In the genomic region with DNA sequence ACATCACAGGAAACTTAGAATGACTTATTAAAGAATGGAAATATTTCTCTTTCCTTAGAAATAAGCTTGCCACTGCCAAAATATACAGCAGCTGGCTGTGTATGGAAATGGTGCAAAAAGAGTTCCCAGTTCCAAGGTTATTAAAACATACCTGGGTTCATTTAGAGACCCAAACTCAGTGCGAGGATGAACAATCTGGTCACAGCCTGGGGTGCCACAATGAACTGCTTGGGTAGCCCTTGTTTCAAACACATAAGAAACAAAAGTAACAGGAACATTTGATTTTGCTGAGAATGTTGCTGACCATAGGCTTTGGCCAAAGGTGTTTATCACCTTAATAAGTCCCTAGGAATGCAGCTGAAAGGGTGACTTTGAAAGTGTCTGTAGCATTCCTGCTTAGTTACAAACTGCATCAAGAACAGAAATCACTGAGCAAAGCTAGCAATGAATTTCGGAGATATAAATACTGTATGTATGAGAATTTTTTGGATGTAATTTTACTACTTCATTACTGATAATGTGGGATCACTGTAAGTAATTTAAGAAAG, we compare ENCODE assay signal across 20 cellular contexts.
DNase-seq lines count a peak whose midpoint lies in the region; ATAC-seq, FAIRE-seq and TF ChIP-seq lines count a peak whose summit lies in the region.
"Had no signal": no experiment of that assay in that cellular context is flagged by ENCODE, and none has a peak within 500 bp of the region (broad histone marks: within the 10 kb centered on the region; RNA-seq: fewer than 3 reads in every experiment).

No MANE protein-coding gene starts in this region.

- DNase-seq in Right ventricle myocardium superior (no peak), right atrium auricular region (ENCODE audit: low spot score) (no peak), endothelial cell of umbilical vein (ENCODE audit: low read depth, low spot score) (no peak), retinal pigment epithelial cell (ENCODE audit: low read depth) (peak; percentile 21)
- no peak for DNase-seq in activated T-cell treated with anti-CD3 and anti-CD28 coated beads, Interleukin-2, amount 50 U/mL, for 1 hour
- DNase-seq in activated CD4-positive, alpha-beta T cell treated with anti-CD3 and anti-CD28 coated beads for 36 hours = no peak
- DNase-seq in activated T-helper 2 cell treated with anti-CD3 and anti-CD28 coated beads, Interferon-gamma antibody, Interleukin-2, Interleukin-4, amounts not matched to agents 10 μg/mL and 5 μg/mL and 100 μg/mL, durations not matched to agents 14 hours and 24 hours and 36 hours (ENCODE audit: low spot score) = no peak
- DNase-seq: 8988T, Calu3, DND-41, Karpas-422, NCI-H1092 treated with DMSO at 0.1 percent for 48 hours, NCI-H1436, NCI-H187, NCI-H2081 treated with DMSO at 0.1 percent for 48 hours, NCI-H2171, NCI-H510A, RPMI8226 had no signal

- no peak for TF ChIP-seq POLR2A in endothelial cell of umbilical vein (IDR thresholded peaks at IDR 0.05; ENCODE audit: low read depth, low read length)

- H3K4me1 ChIP-seq in right atrium auricular region (peaks cover 0 to 14% of the 10 kb centered on the region in 2 donors), endothelial cell of umbilical vein (ENCODE audit: control insufficient read depth, extremely low read depth, insufficient read depth, low read length) (peaks cover 11% of the 10 kb centered on the region)

- H3K27me3 ChIP-seq in right atrium auricular region (no peaks in the 10 kb centered on the region), endothelial cell of umbilical vein (ENCODE audit: control insufficient read depth in 2 of 2, insufficient read depth in 2 of 2, low read length in 2 of 2) (no peaks in the 10 kb centered on the region)

- no peak overlapping the region for H3K27ac Mint-ChIP-seq in activated CD4-positive, alpha-beta T cell treated with anti-CD3 and anti-CD28 coated beads for 36 hours
- H3K27ac Mint-ChIP-seq in activated T-helper 2 cell treated with anti-CD3 and anti-CD28 coated beads, Interferon-gamma antibody, Interleukin-2, Interleukin-4, amounts not matched to agents 10 μg/mL and 5 μg/mL and 100 μg/mL, durations not matched to agents 14 hours and 24 hours and 36 hours = no peak overlapping the region

- H3K4me3 ChIP-seq in right atrium auricular region (no peak overlapping the region), endothelial cell of umbilical vein (replicated peaks in 1 of 3; ENCODE audit: insufficient read depth in 1 of 3, low read depth in 1 of 3, low read length in 3 of 3) (no peak overlapping the region), retinal pigment epithelial cell (ENCODE audit: low read length) (no peak overlapping the region)

- BruUV-seq in endothelial cell of umbilical vein (replicated peaks; lab: Mats Ljungman, UMichigan) = no TSS peak

- no peaks in the 10 kb centered on the region for H3K27me3 Mint-ChIP-seq in activated CD4-positive, alpha-beta T cell treated with anti-CD3 and anti-CD28 coated beads for 36 hours
- no peaks in the 10 kb centered on the region for H3K27me3 Mint-ChIP-seq in activated T-helper 2 cell treated with anti-CD3 and anti-CD28 coated beads, Interferon-gamma antibody, Interleukin-2, Interleukin-4, amounts not matched to agents 10 μg/mL and 5 μg/mL and 100 μg/mL, durations not matched to agents 14 hours and 24 hours and 36 hours (ENCODE audit: low read depth)

- H3K27ac ChIP-seq in right atrium auricular region (no peak overlapping the region), endothelial cell of umbilical vein (ENCODE audit: insufficient read depth, low read depth, low read length) (no peak overlapping the region)
- H3K27ac ChIP-seq: HL-60 had no signal

- H3K36me3 Mint-ChIP-seq in activated CD4-positive, alpha-beta T cell treated with anti-CD3 and anti-CD28 coated beads for 36 hours (ENCODE audit: low read depth) = no peaks in the 10 kb centered on the region
- no peaks in the 10 kb centered on the region for H3K36me3 Mint-ChIP-seq in activated T-helper 2 cell treated with anti-CD3 and anti-CD28 coated beads, Interferon-gamma antibody, Interleukin-2, Interleukin-4, amounts not matched to agents 10 μg/mL and 5 μg/mL and 100 μg/mL, durations not matched to agents 14 hours and 24 hours and 36 hours (ENCODE audit: low read depth)

- no peak overlapping the region for H3K9ac ChIP-seq in endothelial cell of umbilical vein (replicated peaks; ENCODE audit: extremely low read depth, insufficient read depth, low read length)

- H3K36me3 ChIP-seq in right atrium auricular region (no peaks in the 10 kb centered on the region), endothelial cell of umbilical vein (ENCODE audit: control insufficient read depth in 2 of 2, extremely low read depth in 1 of 2, insufficient read depth in 2 of 2, low read length in 2 of 2) (no peaks in the 10 kb centered on the region)

- no peaks in the 10 kb centered on the region for H3K9me3 ChIP-seq in right atrium auricular region
- H3K9me3 ChIP-seq in endothelial cell of umbilical vein (replicated peaks; ENCODE audit: control insufficient read depth, insufficient read depth, low read length) = no peaks in the 10 kb centered on the region

- TF ChIP-seq CTCF in right atrium auricular region (IDR thresholded peaks at IDR 0.05) (no peak), endothelial cell of umbilical vein (IDR thresholded peaks at IDR 0.05; ENCODE audit: extremely low read depth in 1 of 2, insufficient read depth in 1 of 2, low read depth in 1 of 2, low read length in 2 of 2) (no peak), retinal pigment epithelial cell (conservative IDR thresholded peaks at IDR 0.05; ENCODE audit: low read depth, low read length) (no peak)

- H3K79me2 ChIP-seq in endothelial cell of umbilical vein (ENCODE audit: control insufficient read depth, insufficient read depth, low read length) = no peaks in the 10 kb centered on the region

- intact Hi-C loops in Right ventricle myocardium superior (cut with DNase I) = no loop called here
- intact Hi-C loops in endothelial cell of umbilical vein (cut with micrococcal nuclease) = loop anchor here (10.0 kb wide), 1 partner anchor 161 kb away; no protein-coding TSS in a partner anchor
- intact Hi-C loops in activated CD4-positive, alpha-beta T cell treated with anti-CD3 and anti-CD28 coated beads for 36 hours (cut with DNase I, micrococcal nuclease) = no loop called here
- intact Hi-C loops in activated T-helper 2 cell treated with anti-CD3 and anti-CD28 coated beads, Interferon-gamma antibody, Interleukin-2, Interleukin-4, amounts not matched to agents 10 μg/mL and 5 μg/mL and 100 μg/mL, durations not matched to agents 14 hours and 24 hours and 36 hours (cut with micrococcal nuclease) = no loop called here

- peak; percentile 34 for ATAC-seq in Right ventricle myocardium superior (ENCODE audit: poor library complexity)
- ATAC-seq in activated CD4-positive, alpha-beta T cell treated with anti-CD3 and anti-CD28 coated beads for 36 hours = no peak

- no peaks in the 10 kb centered on the region for H3K9me1 ChIP-seq in endothelial cell of umbilical vein (replicated peaks; ENCODE audit: control insufficient read depth, extremely low read depth, insufficient read depth, low read length)

- H4K20me1 ChIP-seq in endothelial cell of umbilical vein (replicated peaks; ENCODE audit: control insufficient read depth, extremely low read depth, insufficient read depth, low read length) = no peaks in the 10 kb centered on the region

- FAIRE-seq in endothelial cell of umbilical vein (lab: Jason Lieb, UNC) = no peak
- FAIRE-seq: H54 had no signal

- H3K4me2 ChIP-seq in endothelial cell of umbilical vein (ENCODE audit: insufficient read depth, low read length) = no peak overlapping the region

- no peak overlapping the region for H3K4me3 Mint-ChIP-seq in activated CD4-positive, alpha-beta T cell treated with anti-CD3 and anti-CD28 coated beads for 36 hours
- no peak overlapping the region for H3K4me3 Mint-ChIP-seq in activated T-helper 2 cell treated with anti-CD3 and anti-CD28 coated beads, Interferon-gamma antibody, Interleukin-2, Interleukin-4, amounts not matched to agents 10 μg/mL and 5 μg/mL and 100 μg/mL, durations not matched to agents 14 hours and 24 hours and 36 hours (ENCODE audit: low read depth)

- dilution Hi-C loops in endothelial cell of umbilical vein (cut with MboI; ENCODE audit: extremely low pct_ligation_motif_present, low sequenced_read_pairs) = no loop called here

- H3K4me1 Mint-ChIP-seq in activated CD4-positive, alpha-beta T cell treated with anti-CD3 and anti-CD28 coated beads for 36 hours = no peaks in the 10 kb centered on the region
- no peaks in the 10 kb centered on the region for H3K4me1 Mint-ChIP-seq in activated T-helper 2 cell treated with anti-CD3 and anti-CD28 coated beads, Interferon-gamma antibody, Interleukin-2, Interleukin-4, amounts not matched to agents 10 μg/mL and 5 μg/mL and 100 μg/mL, durations not matched to agents 14 hours and 24 hours and 36 hours (ENCODE audit: low read depth)

- H3K9me3 Mint-ChIP-seq in activated CD4-positive, alpha-beta T cell treated with anti-CD3 and anti-CD28 coated beads for 36 hours (ENCODE audit: low read depth) = peaks cover 5% of the 10 kb centered on the region
- peaks cover 25% of the 10 kb centered on the region for H3K9me3 Mint-ChIP-seq in activated T-helper 2 cell treated with anti-CD3 and anti-CD28 coated beads, Interferon-gamma antibody, Interleukin-2, Interleukin-4, amounts not matched to agents 10 μg/mL and 5 μg/mL and 100 μg/mL, durations not matched to agents 14 hours and 24 hours and 36 hours

- CTCF ChIA-PET in endothelial cell of umbilical vein (lab: Charles Lee) = interaction anchor here (0.8 to 1.0 kb wide), 3 partner anchors 9 to 59 kb away, joined by 3 read pairs; no protein-coding TSS in a partner anchor
- CTCF ChIA-PET in activated CD4-positive, alpha-beta T cell treated with anti-CD3 and anti-CD28 coated beads for 36 hours (lab: Charles Lee) = no interaction called here

- POLR2A ChIA-PET in endothelial cell of umbilical vein (lab: Charles Lee) = interaction anchor here (1.8 kb wide), 1 partner anchor 1554 kb away, joined by 8 read pairs; a partner anchor contains a TSS
- POLR2A ChIA-PET in activated CD4-positive, alpha-beta T cell treated with anti-CD3 and anti-CD28 coated beads for 36 hours (lab: Charles Lee) = no interaction called here

- peak overlapping the region; percentile 16 for H2AFZ ChIP-seq in endothelial cell of umbilical vein (ENCODE audit: low read depth, low read length)

TF ChIP-seq in endothelial cell of umbilical vein, 7 proteins besides CTCF, POLR2A, EP300 and RAD21 (continues in another document):
- TF ChIP-seq FOS (IDR thresholded peaks at IDR 0.05; ENCODE audit: borderline replicate concordance, insufficient read depth, low read length) (no peak), EZH2 (IDR thresholded peaks at IDR 0.05; ENCODE audit: borderline replicate concordance, low read depth, low read length, severe bottlenecking) (no peak), POLR2AphosphoS5 (IDR thresholded peaks at IDR 0.05; ENCODE audit: insufficient read depth, low read depth, low read length) (no peak), MYC (IDR thresholded peaks at IDR 0.05; ENCODE audit: low read depth, low read length) (no peak)
- TF ChIP-seq, protein P1, sequence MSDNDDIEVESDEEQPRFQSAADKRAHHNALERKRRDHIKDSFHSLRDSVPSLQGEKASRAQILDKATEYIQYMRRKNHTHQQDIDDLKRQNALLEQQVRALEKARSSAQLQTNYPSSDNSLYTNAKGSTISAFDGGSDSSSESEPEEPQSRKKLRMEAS (IDR thresholded peaks at IDR 0.05; ENCODE audit: insufficient read depth, insufficient read length) = no peak
